In the genomic region with DNA sequence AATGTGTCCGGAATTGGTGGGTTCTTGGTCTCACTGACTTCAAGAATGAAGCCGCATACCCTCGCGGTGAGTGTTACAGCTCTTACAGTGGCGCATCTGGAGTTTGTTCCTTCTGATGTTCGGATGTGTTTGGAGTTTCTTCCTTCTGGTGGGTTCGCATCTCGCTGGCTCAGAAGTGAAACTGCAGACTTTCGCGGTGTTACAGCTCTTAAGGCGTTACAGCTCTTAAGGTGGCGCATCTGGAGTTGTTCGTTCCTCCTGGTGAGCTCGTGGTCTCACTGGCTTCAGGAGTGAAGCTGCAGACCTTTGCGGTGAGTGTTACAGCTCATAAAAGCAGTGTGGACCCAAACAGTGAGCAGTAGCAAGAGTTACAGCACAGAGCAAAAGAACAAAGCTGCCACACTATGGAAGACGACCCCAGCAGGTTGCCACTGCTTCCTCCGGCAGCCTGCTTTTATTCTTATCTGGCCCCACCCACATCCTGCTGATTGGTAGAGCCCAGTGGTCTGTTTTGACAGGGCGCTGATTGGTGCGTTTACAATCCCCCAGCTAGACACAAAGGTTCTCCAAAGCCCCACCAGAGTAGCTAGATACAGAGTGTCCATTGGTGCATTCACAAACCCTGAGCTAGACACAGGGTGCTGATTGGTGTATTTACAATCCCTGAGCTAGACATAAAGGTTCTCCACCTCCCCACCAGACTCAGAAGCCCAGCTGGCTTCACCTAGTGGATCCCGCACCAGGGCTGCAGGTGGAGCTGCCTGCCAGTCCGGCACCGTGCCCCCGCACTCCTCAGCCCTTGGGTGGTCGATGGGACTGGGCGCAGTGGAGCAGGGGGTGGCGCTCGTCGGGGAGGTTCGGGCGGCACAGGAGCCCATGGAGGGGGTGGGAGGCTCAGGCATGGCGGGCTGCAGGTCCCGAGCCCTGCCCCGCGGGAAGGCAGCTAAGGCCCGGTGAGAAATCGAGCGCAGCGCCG, we compare ENCODE assay signal across 8 cellular contexts.
DNase-seq lines count a peak whose midpoint lies in the region; ATAC-seq and TF ChIP-seq lines count a peak whose summit lies in the region.
"Not testable (repeated sequence)": the region's sequence is repeated elsewhere in the genome, so short reads cannot be mapped to it uniquely, and the experiment has no call there.

No MANE protein-coding gene starts in this region.

- in situ Hi-C loops in IMR-90 (cut with MboI; ENCODE audit: low sequenced_read_pairs), result not testable (repeated sequence)

- H3K14ac ChIP-seq in IMR-90 (replicated peaks; ENCODE audit: low read depth, low read length), result not testable (repeated sequence)

- H3K9me3 ChIP-seq in CD4-positive, alpha-beta memory T cell (ENCODE audit: control insufficient read depth in 1 of 2, low read length in 2 of 2); IMR-90 (ENCODE audit: control insufficient read depth, insufficient read depth, low read length); naive thymus-derived CD4-positive, alpha-beta T cell (ENCODE audit: control insufficient read depth in 2 of 3, low read length in 3 of 3): not testable (repeated sequence)

- H2AK9ac ChIP-seq in IMR-90 (replicated peaks; ENCODE audit: low read depth, low read length, poor library complexity), result not testable (repeated sequence)

- H3K18ac ChIP-seq in IMR-90 (ENCODE audit: low read depth, low read length), result not testable (repeated sequence)

- not testable (repeated sequence) for H3K4me2 ChIP-seq in IMR-90 (ENCODE audit: low read depth, low read length)

- TF ChIP-seq CTCF in IMR-90 (conservative IDR thresholded peaks at IDR 0.05; ENCODE audit: low read depth, low read length), result not testable (repeated sequence)

- H3K27me3 ChIP-seq in CD4-positive, alpha-beta memory T cell (ENCODE audit: insufficient read depth, low read length); IMR-90 (ENCODE audit: control insufficient read depth, insufficient read depth, low read length); naive thymus-derived CD4-positive, alpha-beta T cell (ENCODE audit: control insufficient read depth in 2 of 2, insufficient read depth in 2 of 2, low read length in 2 of 2): not testable (repeated sequence)

- not testable (repeated sequence) for H2AFZ ChIP-seq in IMR-90 (replicated peaks; ENCODE audit: low read length, poor library complexity)

- H4K8ac ChIP-seq in IMR-90 (ENCODE audit: low read depth in 2 of 2, low read length in 2 of 2), result not testable (repeated sequence)

- not testable (repeated sequence) for H2BK5ac ChIP-seq in IMR-90 (ENCODE audit: low read depth, low read length, poor library complexity, severe bottlenecking)

- H3K36me3 ChIP-seq in CD4-positive, alpha-beta memory T cell (ENCODE audit: insufficient read depth, low read length); IMR-90 (ENCODE audit: control insufficient read depth, insufficient read depth, low read length); naive thymus-derived CD4-positive, alpha-beta T cell (ENCODE audit: control insufficient read depth in 2 of 3, insufficient read depth in 3 of 3, low read length in 3 of 3): not testable (repeated sequence)

- not testable (repeated sequence) for H3K36me3 Mint-ChIP-seq in CD4-positive, alpha-beta memory T cell; T-helper 1 cell treated with Interleukin-12 subunit alpha and Interleukin-12 subunit beta and Interleukin-4 antibody, amounts not matched to agents 30 μg/mL and 1 μg/mL, for 36 hours (ENCODE audit: low read depth); activated CD8-positive, alpha-beta T cell treated with anti-CD3 and anti-CD28 coated beads, Interleukin-2, amount 10 ng/mL, durations not matched to agents 7 days and 5 days (ENCODE audit: low read depth); activated naive CD4-positive, alpha-beta T cell treated with anti-CD3 and anti-CD28 coated beads, Interleukin-2, amount 50 U/mL, for 72 hours; effector memory CD8-positive, alpha-beta T cell (ENCODE audit: insufficient read depth); naive thymus-derived CD4-positive, alpha-beta T cell; stimulated activated naive CD8-positive, alpha-beta T cell treated with anti-CD3 and anti-CD28 coated beads, Interleukin-15, Interleukin-2, amounts not matched to agents 100 ng/mL and 50 ng/mL, for 24 hours (ENCODE audit: low read depth)

- intact Hi-C loops in CD4-positive, alpha-beta memory T cell (cut with micrococcal nuclease); IMR-90 (cut with micrococcal nuclease); naive thymus-derived CD4-positive, alpha-beta T cell (cut with micrococcal nuclease): not testable (repeated sequence)

- not testable (repeated sequence) for H3K4ac ChIP-seq in IMR-90 (ENCODE audit: low read depth, low read length)

- H3K27ac Mint-ChIP-seq in CD4-positive, alpha-beta memory T cell, result peak overlapping the region in 3 of 7 donors; percentile 46 to 83 (median 68)
- not testable (repeated sequence) for H3K27ac Mint-ChIP-seq in T-helper 1 cell treated with Interleukin-12 subunit alpha and Interleukin-12 subunit beta and Interleukin-4 antibody, amounts not matched to agents 30 μg/mL and 1 μg/mL, for 36 hours; activated CD8-positive, alpha-beta T cell treated with anti-CD3 and anti-CD28 coated beads, Interleukin-2, amount 10 ng/mL, durations not matched to agents 7 days and 5 days; effector memory CD8-positive, alpha-beta T cell; stimulated activated naive CD8-positive, alpha-beta T cell treated with anti-CD3 and anti-CD28 coated beads, Interleukin-15, Interleukin-2, amounts not matched to agents 100 ng/mL and 50 ng/mL, for 24 hours
- H3K27ac Mint-ChIP-seq in activated naive CD4-positive, alpha-beta T cell treated with anti-CD3 and anti-CD28 coated beads, Interleukin-2, amount 50 U/mL, for 72 hours, result peak overlapping the region; percentile 50 to 55
- peak overlapping the region in 2 of 9 donors; percentile 74 to 77 for H3K27ac Mint-ChIP-seq in naive thymus-derived CD4-positive, alpha-beta T cell

- not testable (repeated sequence) for H4K20me1 ChIP-seq in IMR-90 (ENCODE audit: insufficient read depth, low read length)

- H3K9me1 ChIP-seq in IMR-90 (ENCODE audit: insufficient read depth, low read length), result not testable (repeated sequence)

- not testable (repeated sequence) for ATAC-seq in IMR-90 (ENCODE audit: low read depth); activated CD8-positive, alpha-beta T cell treated with anti-CD3 and anti-CD28 coated beads, Interleukin-2, amount 10 ng/mL, durations not matched to agents 7 days and 5 days; effector memory CD8-positive, alpha-beta T cell (replicated peaks)
- peak in 1 of 2 donors; percentile 59 for ATAC-seq in activated naive CD4-positive, alpha-beta T cell treated with anti-CD3 and anti-CD28 coated beads, Interleukin-2, amount 50 U/mL, for 72 hours
- ATAC-seq in naive thymus-derived CD4-positive, alpha-beta T cell, result peak; percentile 66

- not testable (repeated sequence) for H2BK20ac ChIP-seq in IMR-90 (ENCODE audit: low read depth, low read length)

- not testable (repeated sequence) for H3K4me1 Mint-ChIP-seq in CD4-positive, alpha-beta memory T cell; T-helper 1 cell treated with Interleukin-12 subunit alpha and Interleukin-12 subunit beta and Interleukin-4 antibody, amounts not matched to agents 30 μg/mL and 1 μg/mL, for 36 hours (ENCODE audit: low read depth); activated CD8-positive, alpha-beta T cell treated with anti-CD3 and anti-CD28 coated beads, Interleukin-2, amount 10 ng/mL, durations not matched to agents 7 days and 5 days (ENCODE audit: low read depth); effector memory CD8-positive, alpha-beta T cell (ENCODE audit: low read depth in 2 of 2); naive thymus-derived CD4-positive, alpha-beta T cell; stimulated activated naive CD8-positive, alpha-beta T cell treated with anti-CD3 and anti-CD28 coated beads, Interleukin-15, Interleukin-2, amounts not matched to agents 100 ng/mL and 50 ng/mL, for 24 hours (ENCODE audit: low read depth)

- H2BK15ac ChIP-seq in IMR-90 (ENCODE audit: low read depth, low read length), result not testable (repeated sequence)

- not testable (repeated sequence) for H3K56ac ChIP-seq in IMR-90 (ENCODE audit: extremely low read depth, insufficient read depth, low read length)

- H3K9ac ChIP-seq in IMR-90 (ENCODE audit: low read depth, low read length), result not testable (repeated sequence)

- POLR2A ChIA-PET in CD4-positive, alpha-beta memory T cell (lab: Charles Lee; ENCODE audit: partially characterized antibody); IMR-90 (lab: Charles Lee; ENCODE audit: unreplicated experiment); activated CD8-positive, alpha-beta T cell treated with anti-CD3 and anti-CD28 coated beads, Interleukin-2, amount 10 ng/mL, durations not matched to agents 7 days and 5 days (lab: Charles Lee); naive thymus-derived CD4-positive, alpha-beta T cell (lab: Charles Lee): not testable (repeated sequence)

- H3K4me1 ChIP-seq in CD4-positive, alpha-beta memory T cell (ENCODE audit: insufficient read depth, low read length); IMR-90 (ENCODE audit: control insufficient read depth, insufficient read depth, low read length); naive thymus-derived CD4-positive, alpha-beta T cell (ENCODE audit: control insufficient read depth in 2 of 2, insufficient read depth in 2 of 2, low read length in 2 of 2): not testable (repeated sequence)

- CTCF ChIA-PET in CD4-positive, alpha-beta memory T cell (lab: Charles Lee; ENCODE audit: partially characterized antibody); IMR-90 (lab: Yijun Ruan, JAX); naive thymus-derived CD4-positive, alpha-beta T cell (lab: Charles Lee): not testable (repeated sequence)
- CTCF ChIA-PET in activated CD8-positive, alpha-beta T cell treated with anti-CD3 and anti-CD28 coated beads, Interleukin-2, amount 10 ng/mL, durations not matched to agents 7 days and 5 days (lab: Charles Lee), result interaction anchor here (1.1 kb wide), 1 partner anchor 16 kb away, joined by 3 read pairs; no protein-coding TSS in a partner anchor

- H3K27ac ChIP-seq in CD4-positive, alpha-beta memory T cell (ENCODE audit: low read depth, low read length); IMR-90 (ENCODE audit: insufficient read depth, low read length); naive thymus-derived CD4-positive, alpha-beta T cell (ENCODE audit: low read depth, low read length): not testable (repeated sequence)

- not testable (repeated sequence) for H4K5ac ChIP-seq in IMR-90 (ENCODE audit: low read depth, low read length)

- dilution Hi-C loops in IMR-90 (cut with HindIII; ENCODE audit: low sequenced_read_pairs, unreplicated experiment), result not testable (repeated sequence)

- H3K4me3 ChIP-seq in CD4-positive, alpha-beta memory T cell (ENCODE audit: low read length in 2 of 2); IMR-90 (ENCODE audit: insufficient read depth, low read depth, low read length); naive thymus-derived CD4-positive, alpha-beta T cell (ENCODE audit: low read length): not testable (repeated sequence)

- BruUV-seq in IMR-90 (replicated peaks; lab: Mats Ljungman, UMichigan), result not testable (repeated sequence)

- H3K79me1 ChIP-seq in IMR-90 (ENCODE audit: low read depth in 1 of 2, low read length in 2 of 2), result not testable (repeated sequence)

- not testable (repeated sequence) for H4K91ac ChIP-seq in IMR-90 (ENCODE audit: insufficient read depth, low read depth, low read length)

- TF ChIP-seq RAD21 in IMR-90 (IDR thresholded peaks at IDR 0.05; ENCODE audit: low read length), result not testable (repeated sequence)

- DNase-seq in CD4-positive, alpha-beta memory T cell; IMR-90; activated CD8-positive, alpha-beta T cell treated with anti-CD3 and anti-CD28 coated beads, Interleukin-2, amount 10 ng/mL, durations not matched to agents 7 days and 5 days: not testable (repeated sequence)
- peak in 1 of 2 donors; percentile 57 for DNase-seq in activated naive CD4-positive, alpha-beta T cell treated with anti-CD3 and anti-CD28 coated beads, Interleukin-2, amount 50 U/mL, for 72 hours (ENCODE audit: low spot score in 2 of 2)
- peak in 1 of 3 experiments; percentile 5 for DNase-seq in effector memory CD8-positive, alpha-beta T cell
- peak in 2 of 9 donors; percentile 3 to 7 for DNase-seq in naive thymus-derived CD4-positive, alpha-beta T cell

- not testable (repeated sequence) for H3K23ac ChIP-seq in IMR-90 (ENCODE audit: low read depth, low read length)

- peak overlapping the region in 7 of 8 donors; percentile 42 to 78 (median 69) for H3K4me3 Mint-ChIP-seq in CD4-positive, alpha-beta memory T cell
- H3K4me3 Mint-ChIP-seq in T-helper 1 cell treated with Interleukin-12 subunit alpha and Interleukin-12 subunit beta and Interleukin-4 antibody, amounts not matched to agents 30 μg/mL and 1 μg/mL, for 36 hours, result peak overlapping the region; percentile 42
- H3K4me3 Mint-ChIP-seq in activated CD8-positive, alpha-beta T cell treated with anti-CD3 and anti-CD28 coated beads, Interleukin-2, amount 10 ng/mL, durations not matched to agents 7 days and 5 days, result peak overlapping the region; percentile 22
- H3K4me3 Mint-ChIP-seq in effector memory CD8-positive, alpha-beta T cell, result peak overlapping the region; percentile 41 to 67
- peak overlapping the region in 7 of 10 donors; percentile 24 to 78 (median 67) for H3K4me3 Mint-ChIP-seq in naive thymus-derived CD4-positive, alpha-beta T cell
- peak overlapping the region; percentile 56 for H3K4me3 Mint-ChIP-seq in stimulated activated naive CD8-positive, alpha-beta T cell treated with anti-CD3 and anti-CD28 coated beads, Interleukin-15, Interleukin-2, amounts not matched to agents 100 ng/mL and 50 ng/mL, for 24 hours

- not testable (repeated sequence) for H3K27me3 Mint-ChIP-seq in CD4-positive, alpha-beta memory T cell; T-helper 1 cell treated with Interleukin-12 subunit alpha and Interleukin-12 subunit beta and Interleukin-4 antibody, amounts not matched to agents 30 μg/mL and 1 μg/mL, for 36 hours (ENCODE audit: low read depth); activated CD8-positive, alpha-beta T cell treated with anti-CD3 and anti-CD28 coated beads, Interleukin-2, amount 10 ng/mL, durations not matched to agents 7 days and 5 days (ENCODE audit: low read depth); effector memory CD8-positive, alpha-beta T cell; naive thymus-derived CD4-positive, alpha-beta T cell; stimulated activated naive CD8-positive, alpha-beta T cell treated with anti-CD3 and anti-CD28 coated beads, Interleukin-15, Interleukin-2, amounts not matched to agents 100 ng/mL and 50 ng/mL, for 24 hours

- WGBS in IMR-90 (ENCODE audit: extremely low coverage in 2 of 2, insufficient read length in 1 of 2), 2 experiments, result 99% methylated on average over 11 of the region's 39 CpGs; no CpG with 5 or more reads in 1 of the 2 experiments

- H2AK5ac ChIP-seq in IMR-90 (ENCODE audit: low read depth, low read length), result peak overlapping the region; percentile 16; the same call in 1 of the 2 replicates

- TF ChIP-seq POLR2A in IMR-90 (IDR thresholded peaks at IDR 0.05; ENCODE audit: low read depth, low read length), result not testable (repeated sequence)

- not testable (repeated sequence) for H2BK120ac ChIP-seq in IMR-90 (ENCODE audit: low read depth, low read length)

- H3K9me3 Mint-ChIP-seq in CD4-positive, alpha-beta memory T cell; T-helper 1 cell treated with Interleukin-12 subunit alpha and Interleukin-12 subunit beta and Interleukin-4 antibody, amounts not matched to agents 30 μg/mL and 1 μg/mL, for 36 hours; activated CD8-positive, alpha-beta T cell treated with anti-CD3 and anti-CD28 coated beads, Interleukin-2, amount 10 ng/mL, durations not matched to agents 7 days and 5 days (ENCODE audit: insufficient read depth); activated naive CD4-positive, alpha-beta T cell treated with anti-CD3 and anti-CD28 coated beads, Interleukin-2, amount 50 U/mL, for 72 hours; effector memory CD8-positive, alpha-beta T cell; naive thymus-derived CD4-positive, alpha-beta T cell; stimulated activated naive CD8-positive, alpha-beta T cell treated with anti-CD3 and anti-CD28 coated beads, Interleukin-15, Interleukin-2, amounts not matched to agents 100 ng/mL and 50 ng/mL, for 24 hours: not testable (repeated sequence)
